In the genomic region with DNA sequence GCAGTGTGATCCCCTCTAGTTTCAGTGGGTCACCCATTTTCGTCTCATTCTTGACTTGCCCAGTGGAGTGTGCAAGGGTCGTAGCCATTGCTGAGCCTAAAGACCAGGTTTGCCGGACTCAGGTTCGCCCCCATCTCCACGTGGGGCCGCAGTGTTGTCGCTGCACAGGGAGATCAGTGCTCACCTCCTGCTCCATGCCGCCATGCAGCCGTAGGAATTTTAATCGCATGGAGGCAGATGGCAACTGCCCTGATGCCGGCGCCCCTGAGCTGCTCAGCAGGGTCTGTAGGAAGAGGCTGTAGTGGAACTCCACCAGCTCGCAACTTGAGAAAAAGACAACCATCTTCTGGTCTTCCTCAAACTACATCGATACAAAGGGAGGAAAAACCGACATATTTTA, we compare ENCODE assay signal across 19 cellular contexts. TPM values are rescaled to one million over a fixed set of nuclear protein-coding genes. Genes with fewer than 3 reads are reported as not detected.
DNase-seq lines count a peak whose midpoint lies in the region; ATAC-seq, FAIRE-seq and TF ChIP-seq lines count a peak whose summit lies in the region.
"Had no signal": no experiment of that assay in that cellular context is flagged by ENCODE, and none has a peak within 500 bp of the region (broad histone marks: within the 10 kb centered on the region; RNA-seq: fewer than 3 reads in every experiment).

No MANE protein-coding gene starts in this region.

- no peak overlapping the region for H2AFZ ChIP-seq in H1 (ENCODE audit: low read length)
- H2AFZ ChIP-seq in H9 (ENCODE audit: low read length): no peak overlapping the region
- H2AFZ ChIP-seq: GM23338 had no signal

- no peak overlapping the region for H3K23ac ChIP-seq in H1 (ENCODE audit: insufficient read length)
- no peak overlapping the region for H3K23ac ChIP-seq in H9 (ENCODE audit: insufficient read length, low read depth, low read length)

- H3K23me2 ChIP-seq in H1 (ENCODE audit: low read depth, low read length): no peaks in the 10 kb centered on the region
- no peaks in the 10 kb centered on the region for H3K23me2 ChIP-seq in H9 (ENCODE audit: insufficient read length, low read depth, low read length, poor library complexity, severe bottlenecking)

- H4K5ac ChIP-seq in H1 (ENCODE audit: insufficient read length, low read depth, low read length) (no peak overlapping the region), H9 (ENCODE audit: insufficient read length, low read depth, low read length) (no peak overlapping the region)

- ATAC-seq in HG03460 (IDR thresholded peaks at IDR 0.05; ENCODE audit: unreplicated experiment): no peak
- ATAC-seq: GM12878, GM23338 had no signal

- no peak for TF ChIP-seq RAD21 in H1 (IDR thresholded peaks at IDR 0.05 in 1 of 2, conservative IDR thresholded peaks at IDR 0.05 in 1 of 2; ENCODE audit: low read depth in 2 of 2, low read length in 2 of 2)

- H3K4me1 ChIP-seq in H1 (replicated peaks in 1 of 4; ENCODE audit: control insufficient read depth in 3 of 4, insufficient read depth in 4 of 4, low read length in 3 of 4) (no peaks in the 10 kb centered on the region), H9 (ENCODE audit: insufficient read depth, low read length) (no peaks in the 10 kb centered on the region)
- H3K4me1 ChIP-seq: BLaER1 had no signal

- H2BK12ac ChIP-seq in H1 (ENCODE audit: low read depth, low read length): no peak overlapping the region
- no peak overlapping the region for H2BK12ac ChIP-seq in H9 (ENCODE audit: insufficient read length, low read depth, low read length)

- H3K9ac ChIP-seq in H1 (replicated peaks in 1 of 4; ENCODE audit: extremely low read depth in 1 of 4, low read depth in 3 of 4, low read length in 3 of 4): no peak overlapping the region
- no peak overlapping the region for H3K9ac ChIP-seq in H9 (ENCODE audit: extremely low read depth, insufficient read length, low read length)
- H3K9ac ChIP-seq: BLaER1 had no signal

- CTCF ChIA-PET in H1 (lab: Charles Lee; ENCODE audit: partially characterized antibody): interaction anchor here (0.9 to 2.9 kb wide), 10 partner anchors 8 to 252 kb away, joined by 3 to 17 read pairs (median 8); no protein-coding TSS in a partner anchor

- H3K27ac Mint-ChIP-seq in H9: no peak overlapping the region

- H2BK120ac ChIP-seq in H1 (replicated peaks; ENCODE audit: low read depth, low read length): no peak overlapping the region
- H2BK120ac ChIP-seq in H9 (ENCODE audit: low read depth, low read length, poor library complexity, severe bottlenecking): no peak overlapping the region

- no peaks in the 10 kb centered on the region for H3K9me3 ChIP-seq in H1 (ENCODE audit: insufficient read depth in 2 of 2, low read depth in 1 of 2, low read length in 1 of 2)
- H3K9me3 ChIP-seq in H9 (ENCODE audit: control insufficient read depth, low read depth, low read length): no peaks in the 10 kb centered on the region
- H3K9me3 ChIP-seq: BLaER1 had no signal

- H3T11ph ChIP-seq in H9 (ENCODE audit: low read length): no peak overlapping the region

- H3K27ac ChIP-seq in H1 (ENCODE audit: low read depth, low read length) (no peak overlapping the region), H9 (ENCODE audit: insufficient read length, low read depth, low read length) (no peak overlapping the region)
- H3K27ac ChIP-seq: BLaER1 had no signal

- 92% methylated on average over 15 of the region's 15 CpGs; no CpG with 5 or more reads in 1 of the 2 experiments for WGBS in H1 (ENCODE audit: extremely low coverage in 1 of 2, insufficient coverage in 1 of 2, insufficient read length in 1 of 2, insufficient replicate concordance in 2 of 2, low coverage in 1 of 2, low lambda C conversion rate in 2 of 2, missing lambda C conversion rate in 1 of 2), 2 experiments
- WGBS in H9 (ENCODE audit: extremely low coverage, insufficient read length, low lambda C conversion rate): no CpG with 5 or more reads among the region's 15 CpGs

- H3K27me3 ChIP-seq in H1 (replicated peaks in 1 of 4; ENCODE audit: control insufficient read depth in 3 of 4, extremely low read depth in 1 of 4, insufficient read depth in 3 of 4, low read length in 3 of 4) (no peaks in the 10 kb centered on the region), H9 (ENCODE audit: insufficient read depth, low read length) (no peaks in the 10 kb centered on the region)
- H3K27me3 ChIP-seq: BLaER1 had no signal

- H3K4me1 Mint-ChIP-seq in H9: no peaks in the 10 kb centered on the region
- H3K4me1 Mint-ChIP-seq: CD14-positive monocyte; CD4-positive, alpha-beta memory T cell; GM23338 had no signal

- FAIRE-seq in H1 (lab: Jason Lieb, UNC): no peak
- FAIRE-seq: A204.1, GM12878 had no signal

- H2BK20ac ChIP-seq in H1 (ENCODE audit: low read length) (no peak overlapping the region), H9 (ENCODE audit: low read depth, low read length, poor library complexity, severe bottlenecking) (no peak overlapping the region)

- H3K79me2 ChIP-seq in H1 (ENCODE audit: control insufficient read depth in 1 of 2, insufficient read depth in 2 of 2, low read length in 2 of 2): no peaks in the 10 kb centered on the region
- H3K79me2 ChIP-seq in H9 (ENCODE audit: insufficient read depth, low read length): no peaks in the 10 kb centered on the region

- H2BK5ac ChIP-seq in H1 (ENCODE audit: low read depth, low read length) (no peak overlapping the region), H9 (ENCODE audit: insufficient read length, low read length) (no peak overlapping the region)

- H3K9me3 Mint-ChIP-seq in H9: no peaks in the 10 kb centered on the region
- H3K9me3 Mint-ChIP-seq: CD14-positive monocyte; CD4-positive, alpha-beta memory T cell; GM23338 had no signal

- H2AK5ac ChIP-seq in H1 (ENCODE audit: low read depth, low read length): no peak overlapping the region
- no peak overlapping the region for H2AK5ac ChIP-seq in H9 (ENCODE audit: insufficient read length, low read length)

- H3K4me2 ChIP-seq in H1 (ENCODE audit: insufficient read depth in 1 of 2, low read depth in 2 of 2, low read length in 2 of 2) (no peak overlapping the region), H9 (ENCODE audit: insufficient read depth, insufficient read length, low read length) (no peak overlapping the region)
- H3K4me2 ChIP-seq: BLaER1, GM23338 had no signal

- H3K14ac ChIP-seq in H1 (ENCODE audit: insufficient read length): no peak overlapping the region
- H3K14ac ChIP-seq in H9 (ENCODE audit: insufficient read depth, low read length): no peak overlapping the region

- H3K79me1 ChIP-seq in H1 (ENCODE audit: low read depth, low read length): no peaks in the 10 kb centered on the region
- H3K79me1 ChIP-seq in H9 (ENCODE audit: insufficient read depth, low read depth, low read length, poor library complexity, severe bottlenecking): no peaks in the 10 kb centered on the region

- H3K18ac ChIP-seq in H1 (ENCODE audit: extremely low read depth, low read length): no peak overlapping the region
- H3K18ac ChIP-seq in H9 (ENCODE audit: insufficient read length, low read depth, low read length): no peak overlapping the region

- TF ChIP-seq CTCF in H1 (IDR thresholded peaks at IDR 0.05; ENCODE audit: control extremely low read depth in 1 of 3, insufficient read depth in 1 of 3, low read depth in 1 of 3, low read length in 3 of 3): no peak
- TF ChIP-seq CTCF in H9 (conservative IDR thresholded peaks at IDR 0.05): no peak

- peaks cover 0 to 4% of the 10 kb centered on the region in 2 experiments for H4K20me1 ChIP-seq in H1 (replicated peaks in 1 of 2; ENCODE audit: control insufficient read depth in 1 of 2, insufficient read depth in 2 of 2, low read length in 2 of 2)
- no peaks in the 10 kb centered on the region for H4K20me1 ChIP-seq in H9 (ENCODE audit: control insufficient read depth, insufficient read depth, insufficient read length)

- H4K91ac ChIP-seq in H1 (replicated peaks; ENCODE audit: insufficient read length, low read length): no peak overlapping the region
- H4K91ac ChIP-seq in H9 (ENCODE audit: insufficient read length, low read depth, low read length): no peak overlapping the region

- H3K56ac ChIP-seq in H1 (replicated peaks; ENCODE audit: insufficient read length, low read depth, low read length) (no peak overlapping the region), H9 (ENCODE audit: insufficient read length, low read depth, low read length) (no peak overlapping the region)

- TF ChIP-seq EP300 in H1 (IDR thresholded peaks at IDR 0.05; ENCODE audit: borderline replicate concordance in 1 of 2, low read depth in 2 of 2, low read length in 2 of 2): no peak

- peak overlapping the region; percentile 54; the same call in 1 of the 2 replicates for H4K8ac ChIP-seq in H1 (ENCODE audit: extremely low read depth, insufficient read depth, low read length)
- H4K8ac ChIP-seq in H9 (replicated peaks; ENCODE audit: insufficient read length, low read depth, low read length): no peak overlapping the region

- no peak overlapping the region for H2BK15ac ChIP-seq in H1 (ENCODE audit: low read length)
- H2BK15ac ChIP-seq in H9 (ENCODE audit: low read depth, low read length): no peak overlapping the region; the same call in 1 of the 2 replicates

- no peaks in the 10 kb centered on the region for H3K27me3 Mint-ChIP-seq in H9 (ENCODE audit: low read depth)
- H3K27me3 Mint-ChIP-seq: CD4-positive, alpha-beta memory T cell had no signal

- H3K4me3 Mint-ChIP-seq in H9: no peak overlapping the region
- H3K4me3 Mint-ChIP-seq: CD14-positive monocyte; CD4-positive, alpha-beta memory T cell; GM23338 had no signal

- TF ChIP-seq POLR2A in H1 (IDR thresholded peaks at IDR 0.05; ENCODE audit: control extremely low read depth in 1 of 2, low read depth in 2 of 2, low read length in 2 of 2): no peak

- no peak overlapping the region for H3K4ac ChIP-seq in H1 (replicated peaks; ENCODE audit: insufficient read length, low read depth, low read length)
- no peak overlapping the region for H3K4ac ChIP-seq in H9 (ENCODE audit: low read depth, low read length)

- DNase-seq in NCI-H524 (lab: John Stamatoyannopoulos, UW) (peak; percentile 86 to 88), NCI-H82 treated with DMSO at 0.1 percent for 48 hours (lab: John Stamatoyannopoulos, UW; ENCODE audit: unreplicated experiment) (peak; percentile 55), H1 (ENCODE audit: low read depth in 1 of 2, low spot score in 2 of 2) (no peak), H9 (no peak), AG08396 (ENCODE audit: low spot score) (no peak)
- no peak for DNase-seq in activated CD4-positive, alpha-beta T cell treated with anti-CD3 and anti-CD28 coated beads, Interleukin-2, amount 50 U/mL, for 4 hours
- DNase-seq: CD4-positive, alpha-beta memory T cell; DMS 273 treated with DMSO at 0.1 percent for 48 hours; DMS53; DND-41; EL; H7; KG1 had no signal

- peaks cover 16 to 69% (median 52%) of the 10 kb centered on the region in 4 experiments; a peak in 7 of 8 replicates for H3K36me3 ChIP-seq in H1 (ENCODE audit: control insufficient read depth in 2 of 4, insufficient read depth in 4 of 4, low read length in 3 of 4)

- H3K4me3 ChIP-seq in H1 (ENCODE audit: extremely low read depth in 1 of 4, insufficient read depth in 2 of 4, low read depth in 3 of 4, low read length in 4 of 4): no peak overlapping the region
- H3K4me3 ChIP-seq: BLaER1, GM12878, GM23338 had no signal

- POLR2A ChIA-PET in H1 (lab: Charles Lee; ENCODE audit: partially characterized antibody): interaction anchor here (1.3 kb wide), 1 partner anchor 24 kb away, joined by 5 read pairs; the partner anchor contains the start of genes DDX31 and GTF3C4

- H3K36me3 Mint-ChIP-seq in H9 (ENCODE audit: insufficient read depth in 1 of 3, low read depth in 3 of 3): peaks cover 24 to 71% (median 56%) of the 10 kb centered on the region in 3 experiments

RNA-seq across cellular contexts. Expression of gene DDX31, which starts 24.1 kb away (rescaled TPM):
- 23.7 and 25.2 TPM in 2 replicates for total RNA-seq in H1 (2021; fragmentation: NEBNext Ultra II Directional; extraction: Animal tissue kit (Norgen Biotek cat#: 25700))
- 6.3 and 9.5 TPM in 2 replicates for polyA plus RNA-seq in H1 (2011; rRNA removed)
- polyA plus RNA-seq in H1 (2011; cell fraction: cytosol; rRNA removed): 10.5 TPM
- 18.1 TPM for polyA plus RNA-seq in H1 (2011; cell fraction: nucleus; rRNA removed)
- 16.2 to 18.9 TPM (median 17.8 TPM) in 4 replicates for polyA plus RNA-seq in H1 (2012, experiment 1 of 2)
- polyA plus RNA-seq in H1 (2012, experiment 2 of 2): 9.6 TPM
- 16.1 TPM for polyA plus RNA-seq in H1 (2013, experiment 1 of 2)
- 15.4 TPM for polyA plus RNA-seq in H1 (2013, experiment 2 of 2)
- polyA minus RNA-seq in H1 (2011; rRNA and poly(A)+ RNA removed): 25.5 and 35.3 TPM in 2 replicates
- 21.3 TPM for polyA minus RNA-seq in H1 (2011; cell fraction: cytosol; rRNA and poly(A)+ RNA removed)
- polyA minus RNA-seq in H1 (2011; cell fraction: nucleus; rRNA and poly(A)+ RNA removed): 39.6 TPM
- total RNA-seq in H9 (2021): 27.6 and 28.4 TPM in 2 replicates

RNA-seq across cellular contexts. Expression of gene GTF3C4, which starts 24.6 kb away (rescaled TPM):
- total RNA-seq in H1 (2021; fragmentation: NEBNext Ultra II Directional; extraction: Animal tissue kit (Norgen Biotek cat#: 25700)): 36.9 and 39.2 TPM in 2 replicates
- 6.3 and 6.8 TPM in 2 replicates for polyA plus RNA-seq in H1 (2011; rRNA removed)
- polyA plus RNA-seq in H1 (2011; cell fraction: cytosol; rRNA removed): 8.9 TPM
- polyA plus RNA-seq in H1 (2011; cell fraction: nucleus; rRNA removed): 7.2 TPM
- 14.8 to 23.5 TPM (median 19.3 TPM) in 4 replicates for polyA plus RNA-seq in H1 (2012, experiment 1 of 2)
- 4.9 TPM for polyA plus RNA-seq in H1 (2012, experiment 2 of 2)
- 16.8 TPM for polyA plus RNA-seq in H1 (2013, experiment 1 of 2)
- 16.2 TPM for polyA plus RNA-seq in H1 (2013, experiment 2 of 2)
- 17.6 and 19.4 TPM in 2 replicates for polyA minus RNA-seq in H1 (2011; rRNA and poly(A)+ RNA removed)
- polyA minus RNA-seq in H1 (2011; cell fraction: cytosol; rRNA and poly(A)+ RNA removed): 15.7 TPM
- 8.7 TPM for polyA minus RNA-seq in H1 (2011; cell fraction: nucleus; rRNA and poly(A)+ RNA removed)
- 42.5 and 43.6 TPM in 2 replicates for total RNA-seq in H9 (2021)

Comparison
In these comparisons a context has a peak if more than half of its experiments do, and no peak if none do; other contexts are left out.
1. DNase-seq: peak in NCI-H524 (2 of 2) and NCI-H82 treated with DMSO at 0.1 percent for 48 hours (single experiment); none in H1 (0 of 2), H9 (single experiment), AG08396 (single experiment) and activated CD4-positive, alpha-beta T cell treated with anti-CD3 and anti-CD28 coated beads, Interleukin-2, amount 50 U/mL, for 4 hours (0 of 2).